19 cellular contexts compared by ENCODE assay signal in the genomic region with DNA sequence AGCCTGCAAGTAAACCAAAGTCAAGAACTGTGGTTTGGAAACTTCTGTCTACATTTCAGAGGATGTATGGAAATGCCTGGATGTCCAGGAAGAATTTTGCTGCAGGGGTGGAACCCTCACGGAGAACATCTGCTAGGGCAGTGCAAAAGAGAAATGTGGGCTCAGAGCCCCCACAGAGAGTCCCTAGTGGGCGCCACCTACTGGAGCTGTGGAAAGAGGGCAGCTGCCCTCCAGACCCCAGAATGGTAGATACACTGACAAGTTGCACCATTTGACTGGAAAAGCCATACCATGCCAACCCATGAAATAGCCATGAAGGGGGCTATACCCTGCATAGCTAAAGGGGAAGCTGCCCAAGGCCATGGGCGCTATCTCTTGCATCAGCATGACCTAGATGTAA.
"Had no signal": no experiment of that assay in that cellular context is flagged by ENCODE, and none has a peak within 500 bp of the region (broad histone marks: within the 10 kb centered on the region; RNA-seq: fewer than 3 reads in every experiment).

No MANE protein-coding gene starts in this region.

- H3K27ac Mint-ChIP-seq: activated CD4-positive, alpha-beta T cell treated with anti-CD3 and anti-CD28 coated beads for 36 hours; activated naive CD8-positive, alpha-beta T cell treated with anti-CD3 and anti-CD28 coated beads for 36 hours; activated T-helper 17 cell treated with anti-CD3 and anti-CD28 coated beads, Interleukin-2, amount 50 U/mL, for 72 hours; nephron; stimulated activated memory B cell treated with anti-CD40 and anti-IgM and Interleukin-4, amounts not matched to agents 10 μg/mL and 1 μg/mL and 100 μg/mL, for 72 hours had no signal

- H3K4me1 Mint-ChIP-seq: activated CD4-positive, alpha-beta T cell treated with anti-CD3 and anti-CD28 coated beads for 36 hours; activated naive CD8-positive, alpha-beta T cell treated with anti-CD3 and anti-CD28 coated beads for 36 hours; activated T-helper 17 cell treated with anti-CD3 and anti-CD28 coated beads, Interleukin-2, amount 50 U/mL, for 72 hours; nephron; stimulated activated memory B cell treated with anti-CD40 and anti-IgM and Interleukin-4, amounts not matched to agents 10 μg/mL and 1 μg/mL and 100 μg/mL, for 72 hours had no signal

- H3K4me1 ChIP-seq: gastrocnemius medialis, left lung, spleen had no signal

- H3K27me3 Mint-ChIP-seq: activated CD4-positive, alpha-beta T cell treated with anti-CD3 and anti-CD28 coated beads for 36 hours; activated naive CD8-positive, alpha-beta T cell treated with anti-CD3 and anti-CD28 coated beads for 36 hours; stimulated activated memory B cell treated with anti-CD40 and anti-IgM and Interleukin-4, amounts not matched to agents 10 μg/mL and 1 μg/mL and 100 μg/mL, for 72 hours had no signal

- H3K4me3 Mint-ChIP-seq: activated CD4-positive, alpha-beta T cell treated with anti-CD3 and anti-CD28 coated beads for 36 hours; activated naive CD8-positive, alpha-beta T cell treated with anti-CD3 and anti-CD28 coated beads for 36 hours; activated T-helper 17 cell treated with anti-CD3 and anti-CD28 coated beads, Interleukin-2, amount 50 U/mL, for 72 hours; nephron; stimulated activated memory B cell treated with anti-CD40 and anti-IgM and Interleukin-4, amounts not matched to agents 10 μg/mL and 1 μg/mL and 100 μg/mL, for 72 hours had no signal

- DNase-seq: activated CD4-positive, alpha-beta T cell treated with anti-CD3 and anti-CD28 coated beads for 36 hours; activated CD4-positive, alpha-beta T cell treated with anti-CD3 and anti-CD28 coated beads, Interleukin-2, amount 50 U/mL, for 48 hours; activated naive CD4-positive, alpha-beta T cell; activated naive CD8-positive, alpha-beta T cell treated with anti-CD3 and anti-CD28 coated beads for 36 hours; amniotic stem cell; effector CD4-positive, alpha-beta T cell; gastrocnemius medialis; head of caudate nucleus; kidney; left lung; midbrain; nucleus accumbens; retina; spleen; stimulated activated CD4-positive, alpha-beta T cell treated with anti-CD3 and anti-CD28 coated beads, Interleukin-4, amount 100 ng/mL, for 4 hours had no signal

- H3K27me3 ChIP-seq: gastrocnemius medialis, left lung, spleen had no signal

- H3K9me3 ChIP-seq: gastrocnemius medialis, left lung had no signal

- H3K36me3 ChIP-seq: gastrocnemius medialis, left lung, spleen had no signal

- H3K4me3 ChIP-seq: gastrocnemius medialis, left lung, spleen had no signal

- H3K36me3 Mint-ChIP-seq: activated naive CD8-positive, alpha-beta T cell treated with anti-CD3 and anti-CD28 coated beads for 36 hours; stimulated activated memory B cell treated with anti-CD40 and anti-IgM and Interleukin-4, amounts not matched to agents 10 μg/mL and 1 μg/mL and 100 μg/mL, for 72 hours had no signal

- H3K9me3 Mint-ChIP-seq: activated naive CD8-positive, alpha-beta T cell treated with anti-CD3 and anti-CD28 coated beads for 36 hours; activated T-helper 17 cell treated with anti-CD3 and anti-CD28 coated beads, Interleukin-2, amount 50 U/mL, for 72 hours had no signal

- H3K27ac ChIP-seq: gastrocnemius medialis, left lung, spleen had no signal

- ATAC-seq: activated CD4-positive, alpha-beta T cell treated with anti-CD3 and anti-CD28 coated beads for 36 hours; activated T-helper 17 cell treated with anti-CD3 and anti-CD28 coated beads, Interleukin-2, amount 50 U/mL, for 72 hours; esophagus mucosa; gastrocnemius medialis; left lung; stimulated activated memory B cell treated with anti-CD40 and anti-IgM and Interleukin-4, amounts not matched to agents 10 μg/mL and 1 μg/mL and 100 μg/mL, for 72 hours had no signal
